ENCODE assay signal across 8 cellular contexts in genomic region chr14:56120091-56120632, GRCh38. TPM values are rescaled to one million over a fixed set of nuclear protein-coding genes. Genes with fewer than 3 reads are reported as not detected.
DNase-seq lines count a peak whose midpoint lies in the region; ATAC-seq and TF ChIP-seq lines count a peak whose summit lies in the region.

No MANE protein-coding gene starts in this region.

- H3K4me2 ChIP-seq in KMS-11 = peak overlapping the region; percentile 63

- peaks cover 12% of the 10 kb centered on the region for H3K4me1 ChIP-seq in KMS-11 (ENCODE audit: low read depth, poor library complexity, severe bottlenecking)
- peaks cover 71% of the 10 kb centered on the region for H3K4me1 ChIP-seq in body of pancreas
- peaks cover 30% of the 10 kb centered on the region for H3K4me1 ChIP-seq in lower lobe of right lung
- peaks cover 10 to 45% (median 21%) of the 10 kb centered on the region in 4 donors for H3K4me1 ChIP-seq in transverse colon

- DNase-seq in COLO668 (lab: John Stamatoyannopoulos, UW; ENCODE audit: unreplicated experiment) (peak; percentile 56), body of pancreas (peak in 3 of 4 donors; percentile 48 to 64 (median 51)), lower lobe of right lung (no peak), transverse colon (no peak), MG63 (no peak), GOT3 (lab: John Stamatoyannopoulos, UW) (no peak)

- ATAC-seq in body of pancreas (peak; percentile 11), lower lobe of right lung (peak in 1 of 2 donors; percentile 10), GM18867 (IDR thresholded peaks at IDR 0.05; ENCODE audit: unreplicated experiment) (no peak)

- intact Hi-C loops in body of pancreas (cut with DNase I) = no loop called here
- intact Hi-C loops in lower lobe of right lung (cut with DNase I) = no loop called here
- intact Hi-C loops in transverse colon (cut with DNase I; ENCODE audit: low total_unique reads) = no loop called here

- H4K20me1 ChIP-seq in KMS-11 (ENCODE audit: insufficient read depth) = no peaks in the 10 kb centered on the region

- no peak overlapping the region for H2AFZ ChIP-seq in KMS-11 (ENCODE audit: low read depth)

- no peak for TF ChIP-seq EP300 in transverse colon (IDR thresholded peaks at IDR 0.05; ENCODE audit: low read depth)

- H3K27ac ChIP-seq in KMS-11 = no peak overlapping the region
- peak overlapping the region; percentile 92 to 98 (median 97) for H3K27ac ChIP-seq in body of pancreas
- H3K27ac ChIP-seq in lower lobe of right lung = peak overlapping the region; percentile 90
- peak overlapping the region; percentile 91 to 94 (median 93) for H3K27ac ChIP-seq in transverse colon

- in situ Hi-C loops in transverse colon (cut with MboI; ENCODE audit: low pct_ligation_motif_present in 1 of 4, low pct_unique_long_range_greater_than_20kb in 1 of 4, low sequenced_read_pairs in 3 of 4) = loop anchor here in 1 of 4 donors (25.0 kb wide), 1 partner anchor 217 kb away; no protein-coding TSS in a partner anchor

- whole genome bisulfite sequencing in body of pancreas, 2 donors = 0 to 1% methylated on average over 13 of the region's 13 CpGs
- 13 to 14% methylated on average over 11 to 13 of the region's 13 CpGs for WGBS in transverse colon (ENCODE audit: low coverage in 1 of 2), 2 donors

- H3K9me3 ChIP-seq in body of pancreas = no peaks in the 10 kb centered on the region
- no peaks in the 10 kb centered on the region for H3K9me3 ChIP-seq in lower lobe of right lung
- H3K9me3 ChIP-seq in transverse colon = no peaks in the 10 kb centered on the region
- H3K9me3 ChIP-seq in MG63 = no peaks in the 10 kb centered on the region

- no peaks in the 10 kb centered on the region for H3K36me3 ChIP-seq in KMS-11 (ENCODE audit: insufficient read depth)
- no peaks in the 10 kb centered on the region for H3K36me3 ChIP-seq in body of pancreas (replicated peaks in 1 of 2; ENCODE audit: insufficient read depth in 1 of 2, low read depth in 2 of 2)
- no peaks in the 10 kb centered on the region for H3K36me3 ChIP-seq in lower lobe of right lung
- no peaks in the 10 kb centered on the region for H3K36me3 ChIP-seq in transverse colon
- no peaks in the 10 kb centered on the region for H3K36me3 ChIP-seq in MG63

- no peak overlapping the region for H3K9ac ChIP-seq in KMS-11

- H3K4me3 ChIP-seq in KMS-11 (IDR thresholded peaks at IDR 0.05; ENCODE audit: insufficient read depth, low read depth, low read length) = no peak overlapping the region
- peak overlapping the region; percentile 63 to 91 for H3K4me3 ChIP-seq in body of pancreas
- peak overlapping the region; percentile 79 for H3K4me3 ChIP-seq in lower lobe of right lung
- H3K4me3 ChIP-seq in transverse colon = peak overlapping the region in 3 of 4 donors; percentile 59 to 96 (median 78)
- no peak overlapping the region for H3K4me3 ChIP-seq in MG63

- peak; percentile 15 to 78 (median 66) for TF ChIP-seq POLR2A in body of pancreas (IDR thresholded peaks at IDR 0.05)
- TF ChIP-seq POLR2A in transverse colon (IDR thresholded peaks at IDR 0.05) = no peak

- TF ChIP-seq CTCF in KMS-11 (conservative IDR thresholded peaks at IDR 0.05; ENCODE audit: low read depth, low read length) = no peak
- peak in 4 of 7 experiments; percentile 16 to 43 (median 30) for TF ChIP-seq CTCF in body of pancreas (IDR thresholded peaks at IDR 0.05)
- no peak for TF ChIP-seq CTCF in lower lobe of right lung (IDR thresholded peaks at IDR 0.05)
- TF ChIP-seq CTCF in transverse colon (IDR thresholded peaks at IDR 0.05) = peak in 4 of 5 experiments; percentile 9 to 43 (median 14)

- no peaks in the 10 kb centered on the region for H3K27me3 ChIP-seq in KMS-11 (ENCODE audit: insufficient read depth, low read depth)
- H3K27me3 ChIP-seq in body of pancreas = no peaks in the 10 kb centered on the region
- H3K27me3 ChIP-seq in lower lobe of right lung (ENCODE audit: low read depth) = no peaks in the 10 kb centered on the region
- H3K27me3 ChIP-seq in transverse colon = no peaks in the 10 kb centered on the region
- no peaks in the 10 kb centered on the region for H3K27me3 ChIP-seq in MG63

- H3K79me2 ChIP-seq in KMS-11 (ENCODE audit: insufficient read depth, low read depth) = no peaks in the 10 kb centered on the region; the same call in 1 of the 2 replicates

RNA-seq across cellular contexts. Expression of gene PELI2, which starts 2.0 kb away (rescaled TPM):
- total RNA-seq in body of pancreas (10 to 100 TPM; 31.6 to 41.8 TPM), lower lobe of right lung (22.2 TPM), transverse colon (10 to 100 TPM in 3 of 4 donors, 1 to 10 TPM in 1; 4.8 to 29.9 (median 14.7) TPM)
- 0.69 and 0.72 TPM in 2 replicates for total RNA-seq in MG63 (2014; rRNA removed; shearing (Covaris generic); ENCODE audit: low replicate concordance)

Comparison
In these comparisons a context has a peak if more than half of its experiments do, and no peak if none do; other contexts are left out.
1. DNase-seq: peak in COLO668 (single experiment) and body of pancreas (3 of 4); none in lower lobe of right lung (single experiment), transverse colon (single experiment), MG63 (single experiment) and GOT3 (single experiment).
2. H3K4me3 ChIP-seq: peak in body of pancreas (2 of 2), lower lobe of right lung (single experiment) and transverse colon (3 of 4); none in KMS-11 (single experiment) and MG63 (single experiment).
3. CTCF ChIP-seq: peak in body of pancreas (4 of 7) and transverse colon (4 of 5); none in KMS-11 (single experiment) and lower lobe of right lung (single experiment).